8 cellular contexts compared by ENCODE assay signal in the genomic region with DNA sequence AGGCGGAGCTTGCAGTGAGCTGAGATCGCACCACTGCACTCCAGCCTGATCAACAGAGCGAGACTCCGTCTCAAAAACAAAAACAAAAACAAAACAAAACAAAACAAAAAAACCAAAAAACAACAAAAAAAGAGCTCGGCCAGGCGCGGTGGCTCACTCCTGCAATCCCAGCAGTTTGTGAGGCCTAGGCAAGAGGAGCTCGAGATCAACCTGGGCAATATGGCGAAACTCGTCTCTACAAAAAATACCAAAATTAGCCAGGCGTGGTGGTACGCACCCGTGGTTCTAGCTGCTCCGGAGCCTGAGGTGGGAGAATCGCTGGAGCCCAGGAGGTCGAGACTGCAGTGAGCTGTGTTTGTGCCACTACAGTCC. TPM values are rescaled to one million over a fixed set of nuclear protein-coding genes. Genes with fewer than 3 reads are reported as not detected.
DNase-seq lines count a peak whose midpoint lies in the region; ATAC-seq, FAIRE-seq and TF ChIP-seq lines count a peak whose summit lies in the region.

No MANE protein-coding gene starts in this region.

- H3K4me1 ChIP-seq in heart right ventricle (peaks cover 0 to 41% (median 18%) of the 10 kb centered on the region in 9 donors), transverse colon (peaks cover 0 to 27% (median 9%) of the 10 kb centered on the region in 4 donors)

- peak overlapping the region in 5 of 10 donors; percentile 23 to 76 (median 60) for H3K27ac ChIP-seq in heart right ventricle
- H3K27ac ChIP-seq in transverse colon = peak overlapping the region in 1 of 4 donors; percentile 69

- no peak for DNase-seq in heart right ventricle
- no peak for DNase-seq in cardiac septum (ENCODE audit: low spot score)
- peak; percentile 67 for DNase-seq in SW480 (ENCODE audit: low spot score)
- DNase-seq in fibroblast of the aortic adventitia (ENCODE audit: low read depth) = no peak
- DNase-seq in transverse colon = no peak
- DNase-seq in HuH-7 (ENCODE audit: low spot score) = no peak
- DNase-seq in RCC 7860 (ENCODE audit: low spot score) = no peak

- FAIRE-seq in RCC 7860 (lab: Jason Lieb, UNC) = no peak

- in situ Hi-C loops in transverse colon (cut with MboI; ENCODE audit: low pct_ligation_motif_present in 1 of 4, low pct_unique_long_range_greater_than_20kb in 1 of 4, low sequenced_read_pairs in 3 of 4) = loop anchor here in 1 of 4 donors (5.0 kb wide), 1 partner anchor 77 kb away; the partner anchor contains the start of gene TRIM52

- no peak for ATAC-seq in heart right ventricle
- no peak for ATAC-seq in GM18868 (IDR thresholded peaks at IDR 0.05; ENCODE audit: unreplicated experiment)

- H3K27me3 ChIP-seq in heart right ventricle (peaks cover 0 to 5% (median 0%) of the 10 kb centered on the region in 7 donors), transverse colon (no peaks in the 10 kb centered on the region)

- TF ChIP-seq POLR2A in transverse colon (IDR thresholded peaks at IDR 0.05) = no peak

- H3K4me3 ChIP-seq in heart right ventricle (peak overlapping the region in 9 of 10 donors; percentile 47 to 66 (median 56)), fibroblast of the aortic adventitia (ENCODE audit: low read depth, low read length) (peak overlapping the region; percentile 22), transverse colon (peak overlapping the region in 3 of 4 donors; percentile 36 to 51 (median 40))

- H3K9me3 ChIP-seq in heart right ventricle (no peaks in the 10 kb centered on the region), transverse colon (no peaks in the 10 kb centered on the region)

- WGBS in heart right ventricle, 2 donors = 76 to 85% methylated on average over 16 of the region's 16 CpGs
- 68 to 83% methylated on average over 10 to 16 of the region's 16 CpGs for whole genome bisulfite sequencing in transverse colon (ENCODE audit: low coverage in 1 of 2), 2 donors

- TF ChIP-seq CTCF in heart right ventricle (IDR thresholded peaks at IDR 0.05) (no peak), fibroblast of the aortic adventitia (IDR thresholded peaks at IDR 0.05; ENCODE audit: insufficient read depth, low read length) (no peak), transverse colon (IDR thresholded peaks at IDR 0.05) (no peak)

- H3K36me3 ChIP-seq in heart right ventricle = no peaks in the 10 kb centered on the region
- H3K36me3 ChIP-seq in transverse colon = no peaks in the 10 kb centered on the region

- no peak for TF ChIP-seq EP300 in transverse colon (IDR thresholded peaks at IDR 0.05; ENCODE audit: low read depth)

- intact Hi-C loops in heart right ventricle (cut with DNase I) = loop anchor here in 8 of 10 donors (5.0 to 10.0 kb wide), 5 partner anchors 60 to 400 kb away; partner anchors contain the start of genes TRIM52 (in 7 of the 8), MGAT1 (in 3 of the 8) and RACK1 (in 1 of the 8)
- intact Hi-C loops in cardiac septum (cut with DNase I) = no loop called here
- intact Hi-C loops in transverse colon (cut with DNase I; ENCODE audit: low total_unique reads) = loop anchor here (10.0 kb wide), 1 partner anchor 60 kb away; the partner anchor contains the start of gene RACK1

RNA-seq across cellular contexts. Expression of gene TRIM7, which starts 20.2 kb away (rescaled TPM):
- total RNA-seq in heart right ventricle (1 to 10 TPM; 4.4 to 9.5 (median 6.0) TPM), cardiac septum (6.4 TPM), fibroblast of the aortic adventitia (ENCODE audit: low replicate concordance) (0.74 and 3.3 TPM in 2 replicates), transverse colon (10 to 100 TPM in 1 of 4 donors, 1 to 10 TPM in 2, not detected in 1; 2.5 to 16.7 (median 7.5) TPM)
- 10 to 100 TPM in 1 of 2 donors, 1 to 10 TPM in 1; 3.9 to 30.8 TPM for polyA plus RNA-seq in heart right ventricle

RNA-seq across cellular contexts. Expression of gene OR2V2, which starts 37.4 kb away (rescaled TPM):
- total RNA-seq in heart right ventricle (not detected), cardiac septum (not detected), fibroblast of the aortic adventitia (ENCODE audit: low replicate concordance) (not detected in 2 replicates), transverse colon (not detected)
- polyA plus RNA-seq in heart right ventricle = not detected

RNA-seq across cellular contexts. Expression of gene TRIM41, which starts 38.2 kb away (rescaled TPM):
- 10 to 100 TPM; 17.3 to 28.2 (median 26.0) TPM for total RNA-seq in heart right ventricle
- polyA plus RNA-seq in heart right ventricle = 10 to 100 TPM; 12.1 to 20.5 TPM
- 33.0 TPM for total RNA-seq in cardiac septum
- total RNA-seq in fibroblast of the aortic adventitia (ENCODE audit: low replicate concordance) = 12.7 and 19.1 TPM in 2 replicates
- total RNA-seq in transverse colon = 10 to 100 TPM; 17.9 to 23.9 (median 18.7) TPM

RNA-seq across cellular contexts. Expression of gene OR2V1, which starts 53.9 kb away (rescaled TPM):
- total RNA-seq in heart right ventricle = not detected
- polyA plus RNA-seq in heart right ventricle = not detected
- total RNA-seq in cardiac septum = not detected
- total RNA-seq in fibroblast of the aortic adventitia (ENCODE audit: low replicate concordance) = not detected in 2 replicates
- total RNA-seq in transverse colon = not detected

RNA-seq across cellular contexts. Expression of gene RACK1, which starts 58.9 kb away (rescaled TPM):
- total RNA-seq in heart right ventricle (100 to 1,000 TPM; 581 to 916 (median 631) TPM), cardiac septum (557 TPM), fibroblast of the aortic adventitia (ENCODE audit: low replicate concordance) (2,117 and 4,931 TPM in 2 replicates), transverse colon (1,000 to 10,000 TPM; 1,633 to 1,930 (median 1,753) TPM)
- polyA plus RNA-seq in heart right ventricle = 1,000 to 10,000 TPM; 1,025 to 2,221 TPM
